In the genomic region with DNA sequence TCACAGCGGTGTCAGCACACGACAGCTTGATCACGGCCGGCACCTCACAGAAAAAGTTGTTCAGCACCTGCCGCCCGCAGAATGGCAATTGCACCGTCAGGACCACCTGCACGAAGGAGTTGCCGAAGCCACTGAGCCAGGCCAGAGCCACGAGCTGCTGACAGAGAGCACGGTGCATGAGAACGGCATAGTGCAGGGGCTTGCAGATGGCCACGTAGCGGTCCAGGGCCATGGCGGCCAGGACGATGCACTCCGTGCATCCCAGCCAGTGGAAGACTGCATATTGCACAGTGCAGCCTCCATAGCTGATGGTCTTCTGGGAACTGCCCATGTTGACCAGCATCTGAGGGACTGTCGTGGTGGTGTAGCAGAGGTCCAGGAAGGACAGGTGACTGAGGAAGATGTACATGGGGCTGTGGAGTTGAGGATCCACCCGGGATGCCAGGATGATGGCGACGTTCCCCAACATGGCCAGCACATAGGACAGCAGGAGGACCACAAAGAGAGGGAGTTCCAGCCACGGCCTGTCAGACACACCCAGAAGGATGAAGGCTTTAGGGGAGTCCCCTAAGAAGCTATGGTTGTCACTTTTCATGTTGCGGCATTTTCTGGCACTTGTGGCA, we compare ENCODE assay signal across 23 cellular contexts. TPM values are rescaled to one million over a fixed set of nuclear protein-coding genes. Genes with fewer than 3 reads are reported as not detected.
DNase-seq lines count a peak whose midpoint lies in the region; ATAC-seq and TF ChIP-seq lines count a peak whose summit lies in the region.
"Had no signal": no experiment of that assay in that cellular context is flagged by ENCODE, and none has a peak within 500 bp of the region (broad histone marks: within the 10 kb centered on the region; RNA-seq: fewer than 3 reads in every experiment).

No MANE protein-coding gene starts in this region.

- POLR2A ChIA-PET in CD8-positive, alpha-beta T cell (lab: Charles Lee), result no interaction called here

- H3K27ac ChIP-seq in esophagus muscularis mucosa (replicated peaks in 1 of 4) (no peak overlapping the region), tibial artery (no peak overlapping the region)
- no peak overlapping the region for H3K27ac ChIP-seq in CD8-positive, alpha-beta T cell (ENCODE audit: low read depth, low read length)
- H3K27ac ChIP-seq: 22Rv1, A549, BLaER1, GM23248 had no signal

- intact Hi-C loops in CD14-positive monocyte (cut with micrococcal nuclease) (loop anchor here in 1 of 2 donors (5.0 kb wide), 1 partner anchor 34 kb away; a partner anchor contains a TSS), esophagus muscularis mucosa (cut with DNase I) (no loop called here), tibial artery (cut with DNase I; ENCODE audit: low total_unique reads) (no loop called here)
- intact Hi-C loops in CD8-positive, alpha-beta T cell (cut with DNase I, micrococcal nuclease), result no loop called here

- H3K4me3 Mint-ChIP-seq in activated T-cell treated with anti-CD3 and anti-CD28 coated beads, Interleukin-2, amount 50 U/mL, for 4 hours, result peak overlapping the region; percentile 25
- H3K4me3 Mint-ChIP-seq in activated T-cell treated with anti-CD3 and anti-CD28 coated beads, Interleukin-2, amount 50 U/mL, for 72 hours, result no peak overlapping the region
- H3K4me3 Mint-ChIP-seq in CD14-positive monocyte, result no peak overlapping the region
- no peak overlapping the region for H3K4me3 Mint-ChIP-seq in osteocyte (ENCODE audit: unreplicated experiment)
- no peak overlapping the region for H3K4me3 Mint-ChIP-seq in CD8-positive, alpha-beta T cell
- H3K4me3 Mint-ChIP-seq: CD8-positive, alpha-beta memory T cell had no signal

- H3K27ac Mint-ChIP-seq in activated T-cell treated with anti-CD3 and anti-CD28 coated beads, Interleukin-2, amount 50 U/mL, for 72 hours, result no peak overlapping the region
- H3K27ac Mint-ChIP-seq in CD14-positive monocyte (peak overlapping the region in 6 of 7 donors; percentile 3 to 69 (median 46)), osteocyte (ENCODE audit: unreplicated experiment) (no peak overlapping the region)
- H3K27ac Mint-ChIP-seq in CD8-positive, alpha-beta T cell, result no peak overlapping the region

- H3K36me3 ChIP-seq in esophagus muscularis mucosa (no peaks in the 10 kb centered on the region), tibial artery (no peaks in the 10 kb centered on the region)
- no peaks in the 10 kb centered on the region for H3K36me3 ChIP-seq in CD8-positive, alpha-beta T cell (ENCODE audit: insufficient read depth, low read length)
- H3K36me3 ChIP-seq: HAP-1 had no signal

- peaks cover 3% of the 10 kb centered on the region for H3K27me3 Mint-ChIP-seq in activated T-cell treated with anti-CD3 and anti-CD28 coated beads, Interleukin-2, amount 50 U/mL, for 4 hours (ENCODE audit: low read depth)
- peaks cover 27% of the 10 kb centered on the region for H3K27me3 Mint-ChIP-seq in activated T-cell treated with anti-CD3 and anti-CD28 coated beads, Interleukin-2, amount 50 U/mL, for 72 hours (ENCODE audit: low read depth)
- peaks cover 0 to 5% (median 1%) of the 10 kb centered on the region in 3 donors for H3K27me3 Mint-ChIP-seq in CD14-positive monocyte (ENCODE audit: low read depth in 3 of 3)
- peaks cover 25% of the 10 kb centered on the region for H3K27me3 Mint-ChIP-seq in osteocyte (ENCODE audit: unreplicated experiment)
- H3K27me3 Mint-ChIP-seq in CD8-positive, alpha-beta T cell (ENCODE audit: low read depth), result peaks cover 2% of the 10 kb centered on the region

- CTCF ChIA-PET in CD8-positive, alpha-beta T cell (lab: Charles Lee), result interaction anchor here (2.4 kb wide), 1 partner anchor 62 kb away, joined by 10 read pairs; no protein-coding TSS in a partner anchor

- H3K9me3 Mint-ChIP-seq in activated T-cell treated with anti-CD3 and anti-CD28 coated beads, Interleukin-2, amount 50 U/mL, for 4 hours, result no peaks in the 10 kb centered on the region
- no peaks in the 10 kb centered on the region for H3K9me3 Mint-ChIP-seq in activated T-cell treated with anti-CD3 and anti-CD28 coated beads, Interleukin-2, amount 50 U/mL, for 72 hours
- H3K9me3 Mint-ChIP-seq in CD14-positive monocyte (peaks cover 0 to 3% (median 0%) of the 10 kb centered on the region in 7 donors), osteocyte (ENCODE audit: unreplicated experiment) (no peaks in the 10 kb centered on the region)
- no peaks in the 10 kb centered on the region for H3K9me3 Mint-ChIP-seq in CD8-positive, alpha-beta T cell
- H3K9me3 Mint-ChIP-seq: CD8-positive, alpha-beta memory T cell had no signal

- 94% methylated on average over 12 of the region's 23 CpGs for WGBS in esophagus muscularis mucosa

- no peak for DNase-seq in activated T-cell treated with anti-CD3 and anti-CD28 coated beads, Interleukin-2, amount 50 U/mL, for 4 hours
- DNase-seq in activated T-cell treated with anti-CD3 and anti-CD28 coated beads, Interleukin-2, amount 50 U/mL, for 72 hours, result no peak
- DNase-seq in CD14-positive monocyte (ENCODE audit: low spot score), result no peak
- DNase-seq in esophagus muscularis mucosa (ENCODE audit: extremely low spot score), result peak; percentile 60
- peak; percentile 44 for DNase-seq in osteocyte (ENCODE audit: extremely low spot score, unreplicated experiment)
- DNase-seq in CD8-positive, alpha-beta T cell, result no peak
- DNase-seq in tibial artery, result no peak
- DNase-seq: CD8-positive, alpha-beta memory T cell; COR-L47; DMS 273 treated with DMSO at 0.1 percent for 48 hours; DMS53; DND-41; EL; GM23248 had no signal

- H3K4me1 Mint-ChIP-seq in activated T-cell treated with anti-CD3 and anti-CD28 coated beads, Interleukin-2, amount 50 U/mL, for 4 hours (ENCODE audit: low read depth), result peaks cover 4% of the 10 kb centered on the region
- no peaks in the 10 kb centered on the region for H3K4me1 Mint-ChIP-seq in activated T-cell treated with anti-CD3 and anti-CD28 coated beads, Interleukin-2, amount 50 U/mL, for 72 hours (ENCODE audit: low read depth)
- H3K4me1 Mint-ChIP-seq in CD14-positive monocyte (peaks cover 63% of the 10 kb centered on the region), osteocyte (ENCODE audit: unreplicated experiment) (peaks cover 6% of the 10 kb centered on the region)
- peaks cover 6% of the 10 kb centered on the region for H3K4me1 Mint-ChIP-seq in CD8-positive, alpha-beta T cell (ENCODE audit: low read depth)
- H3K4me1 Mint-ChIP-seq: CD8-positive, alpha-beta memory T cell had no signal

- TF ChIP-seq CTCF in CD14-positive monocyte (IDR thresholded peaks at IDR 0.05) (no peak), esophagus muscularis mucosa (IDR thresholded peaks at IDR 0.05) (no peak), osteocyte (IDR thresholded peaks at IDR 0.05) (no peak), tibial artery (IDR thresholded peaks at IDR 0.05) (no peak)
- TF ChIP-seq CTCF in CD8-positive, alpha-beta T cell (IDR thresholded peaks at IDR 0.05), result no peak

- TF ChIP-seq EP300 in esophagus muscularis mucosa (IDR thresholded peaks at IDR 0.05), result no peak

- peaks cover 20% of the 10 kb centered on the region for H3K36me3 Mint-ChIP-seq in activated T-cell treated with anti-CD3 and anti-CD28 coated beads, Interleukin-2, amount 50 U/mL, for 4 hours (ENCODE audit: insufficient read depth)
- no peaks in the 10 kb centered on the region for H3K36me3 Mint-ChIP-seq in activated T-cell treated with anti-CD3 and anti-CD28 coated beads, Interleukin-2, amount 50 U/mL, for 72 hours (ENCODE audit: insufficient read depth in 2 of 2)
- peaks cover 53 to 61% of the 10 kb centered on the region in 2 donors for H3K36me3 Mint-ChIP-seq in CD14-positive monocyte
- no peaks in the 10 kb centered on the region for H3K36me3 Mint-ChIP-seq in osteocyte (ENCODE audit: unreplicated experiment)
- H3K36me3 Mint-ChIP-seq in CD8-positive, alpha-beta T cell, result peaks cover 19% of the 10 kb centered on the region

- peaks cover 0 to 7% (median 0%) of the 10 kb centered on the region in 4 donors for H3K4me1 ChIP-seq in esophagus muscularis mucosa
- no peaks in the 10 kb centered on the region for H3K4me1 ChIP-seq in CD8-positive, alpha-beta T cell (ENCODE audit: insufficient read depth, low read length)
- H3K4me1 ChIP-seq in tibial artery, result no peaks in the 10 kb centered on the region
- H3K4me1 ChIP-seq: A549, BLaER1, HAP-1 had no signal

- H3K9me3 ChIP-seq in esophagus muscularis mucosa (no peaks in the 10 kb centered on the region), tibial artery (no peaks in the 10 kb centered on the region)
- no peaks in the 10 kb centered on the region for H3K9me3 ChIP-seq in CD8-positive, alpha-beta T cell (ENCODE audit: low read length)
- H3K9me3 ChIP-seq: BLaER1, HAP-1 had no signal

- H3K4me3 ChIP-seq in esophagus muscularis mucosa, result no peak overlapping the region
- no peak overlapping the region for H3K4me3 ChIP-seq in CD8-positive, alpha-beta T cell (ENCODE audit: low read depth, low read length)
- no peak overlapping the region for H3K4me3 ChIP-seq in tibial artery
- H3K4me3 ChIP-seq: A549, BLaER1, GM12878, GM23248, HAP-1 had no signal

- H3K27me3 ChIP-seq in esophagus muscularis mucosa, result peaks cover 0 to 33% (median 0%) of the 10 kb centered on the region in 4 donors
- H3K27me3 ChIP-seq in CD8-positive, alpha-beta T cell (ENCODE audit: insufficient read depth, low read length), result no peaks in the 10 kb centered on the region
- peaks cover 0 to 10% of the 10 kb centered on the region in 2 donors for H3K27me3 ChIP-seq in tibial artery
- H3K27me3 ChIP-seq: BLaER1 had no signal

- no peak for TF ChIP-seq POLR2A in esophagus muscularis mucosa (IDR thresholded peaks at IDR 0.05; ENCODE audit: low read depth)

- ATAC-seq in activated T-cell treated with anti-CD3 and anti-CD28 coated beads, Interleukin-2, amount 50 U/mL, for 4 hours, result no peak
- ATAC-seq in activated T-cell treated with anti-CD3 and anti-CD28 coated beads, Interleukin-2, amount 50 U/mL, for 72 hours (replicated peaks in 1 of 2), result no peak
- no peak for ATAC-seq in CD8-positive, alpha-beta T cell
- no peak for ATAC-seq in GM19395 (IDR thresholded peaks at IDR 0.05; ENCODE audit: unreplicated experiment)
- ATAC-seq: A549, GM12878 had no signal

RNA-seq across cellular contexts. Expression of a gene that starts 6.4 kb away (rescaled TPM):
- total RNA-seq in activated T-cell treated with anti-CD3 and anti-CD28 coated beads, Interleukin-2, amount 50 U/mL, for 4 hours, result not detected
- under 1 TPM in 1 of 2 donors, not detected in 1; 0.07 TPM for total RNA-seq in activated T-cell treated with anti-CD3 and anti-CD28 coated beads, Interleukin-2, amount 50 U/mL, for 72 hours
- under 1 TPM; 0.09 to 0.21 TPM for polyA plus RNA-seq in CD14-positive monocyte
- total RNA-seq in esophagus muscularis mucosa, result not detected
- total RNA-seq in osteocyte, result not detected in 2 replicates
- total RNA-seq in CD8-positive, alpha-beta T cell, result not detected
- total RNA-seq: CD8-positive, alpha-beta memory T cell; G401; GM12878; GM23248; H4 had no signal
- polyA plus RNA-seq: A549; AG04450; CD8-positive, alpha-beta memory T cell; GM23248 had no signal

RNA-seq across cellular contexts. Expression of a gene that starts 35.5 kb away (rescaled TPM):
- 1 to 10 TPM; 4.1 to 5.4 (median 4.2) TPM for total RNA-seq in activated T-cell treated with anti-CD3 and anti-CD28 coated beads, Interleukin-2, amount 50 U/mL, for 4 hours
- total RNA-seq in activated T-cell treated with anti-CD3 and anti-CD28 coated beads, Interleukin-2, amount 50 U/mL, for 72 hours, result under 1 TPM; 0.38 to 0.63 TPM
- 10 to 100 TPM; 56.2 to 61.9 TPM for polyA plus RNA-seq in CD14-positive monocyte
- total RNA-seq in esophagus muscularis mucosa, result 1 to 10 TPM; 1.3 to 4.5 (median 1.6) TPM
- total RNA-seq in osteocyte, result 0.16 and 0.44 TPM in 2 replicates
- 1 to 10 TPM; 3.7 to 4.1 TPM for total RNA-seq in CD8-positive, alpha-beta T cell
- total RNA-seq: G401 had no signal
- polyA plus RNA-seq: A549 had no signal

Comparison
In these comparisons a context has a peak if more than half of its experiments do, and no peak if none do; other contexts are left out.
1. DNase-seq: peak in esophagus muscularis mucosa (single experiment) and osteocyte (single experiment); none in activated T-cell treated with anti-CD3 and anti-CD28 coated beads, Interleukin-2, amount 50 U/mL, for 4 hours (single experiment), activated T-cell treated with anti-CD3 and anti-CD28 coated beads, Interleukin-2, amount 50 U/mL, for 72 hours (0 of 2), CD14-positive monocyte (single experiment), CD8-positive, alpha-beta T cell (0 of 7) and tibial artery (0 of 2).
2. H3K27ac Mint-ChIP-seq: peak in CD14-positive monocyte (6 of 7); none in activated T-cell treated with anti-CD3 and anti-CD28 coated beads, Interleukin-2, amount 50 U/mL, for 72 hours (single experiment), osteocyte (single experiment) and CD8-positive, alpha-beta T cell (single experiment).